In the genomic region with DNA sequence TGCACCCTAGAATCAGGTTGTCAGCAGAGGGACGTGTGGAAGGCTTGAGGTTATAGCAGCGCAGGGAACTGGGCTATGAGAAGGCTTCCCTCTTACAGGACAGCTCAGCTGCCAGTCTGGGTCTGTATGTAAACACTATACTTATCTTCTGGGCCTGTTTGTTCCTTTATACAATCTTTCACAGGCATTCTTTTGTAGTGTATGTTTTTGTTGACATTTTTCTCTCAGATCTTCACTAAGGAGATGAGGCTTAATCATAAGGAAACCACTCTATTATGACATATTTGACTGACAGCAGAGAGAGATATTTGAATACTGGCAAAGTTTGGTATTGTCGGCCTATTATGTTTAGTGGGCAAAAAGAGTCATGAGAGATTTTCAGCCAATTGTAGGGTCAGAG, we compare ENCODE assay signal across 8 cellular contexts. TPM values are rescaled to one million over a fixed set of nuclear protein-coding genes. Genes with fewer than 3 reads are reported as not detected.
DNase-seq lines count a peak whose midpoint lies in the region; ATAC-seq, FAIRE-seq and TF ChIP-seq lines count a peak whose summit lies in the region.

No MANE protein-coding gene starts in this region.

- TF ChIP-seq CTCF in heart left ventricle (IDR thresholded peaks at IDR 0.05): no peak
- TF ChIP-seq CTCF in lower lobe of right lung (IDR thresholded peaks at IDR 0.05): no peak
- no peak for TF ChIP-seq CTCF in uterus (IDR thresholded peaks at IDR 0.05)

- TF ChIP-seq POLR2A in heart left ventricle (IDR thresholded peaks at IDR 0.05) (no peak), uterus (IDR thresholded peaks at IDR 0.05) (no peak), H54 (IDR thresholded peaks at IDR 0.05; ENCODE audit: low read depth, low read length) (no peak)

- DNase-seq in heart left ventricle: no peak
- DNase-seq in Right ventricle myocardium superior: no peak
- DNase-seq in astrocyte of the hippocampus (ENCODE audit: low read depth, low spot score): peak; percentile 46
- no peak for DNase-seq in lower lobe of right lung
- DNase-seq in uterus: no peak
- no peak for DNase-seq in middle frontal gyrus (ENCODE audit: extremely low spot score, low spot score)
- DNase-seq in H54 (ENCODE audit: insufficient read length, low spot score): no peak

- peaks cover 0 to under 1% (median 0%) of the 10 kb centered on the region in 9 donors for H3K27me3 ChIP-seq in heart left ventricle
- no peaks in the 10 kb centered on the region for H3K27me3 ChIP-seq in lower lobe of right lung (ENCODE audit: low read depth)
- no peaks in the 10 kb centered on the region for H3K27me3 ChIP-seq in uterus

- H3K36me3 ChIP-seq in heart left ventricle (peaks cover 0 to 17% (median 0%) of the 10 kb centered on the region in 9 donors), lower lobe of right lung (no peaks in the 10 kb centered on the region), uterus (no peaks in the 10 kb centered on the region)

- intact Hi-C loops in heart left ventricle (cut with DNase I) (loop anchor here in 4 of 10 donors (5.0 kb wide), 1 partner anchor 36 kb away; no protein-coding TSS in a partner anchor), Right ventricle myocardium superior (cut with DNase I) (no loop called here), lower lobe of right lung (cut with DNase I) (no loop called here), uterus (cut with DNase I; ENCODE audit: low total_unique reads) (no loop called here)

- 12 to 23% (median 21%) methylated on average over 3 of the region's 3 CpGs for WGBS in heart left ventricle, 4 donors

- H3K4me1 ChIP-seq in heart left ventricle (peaks cover 0 to 62% (median 39%) of the 10 kb centered on the region in 12 donors), lower lobe of right lung (peaks cover 59% of the 10 kb centered on the region), uterus (peaks cover 0 to 11% of the 10 kb centered on the region in 2 donors)

- ATAC-seq in heart left ventricle (no peak), Right ventricle myocardium superior (ENCODE audit: poor library complexity) (no peak), lower lobe of right lung (no peak), HG02642 (IDR thresholded peaks at IDR 0.05; ENCODE audit: poor library complexity, unreplicated experiment) (no peak)

- H3K9me3 ChIP-seq in heart left ventricle: no peaks in the 10 kb centered on the region
- H3K9me3 ChIP-seq in lower lobe of right lung: no peaks in the 10 kb centered on the region
- H3K9me3 ChIP-seq in uterus: no peaks in the 10 kb centered on the region

- peak overlapping the region; percentile 69 to 93 (median 79) for H3K4me3 ChIP-seq in heart left ventricle
- H3K4me3 ChIP-seq in lower lobe of right lung: peak overlapping the region; percentile 85
- peak overlapping the region; percentile 83 to 95 for H3K4me3 ChIP-seq in uterus

- H3K27ac ChIP-seq in heart left ventricle (peak overlapping the region in 11 of 12 donors; percentile 84 to 97 (median 88)), lower lobe of right lung (peak overlapping the region; percentile 86), uterus (peak overlapping the region; percentile 84 to 87)

- FAIRE-seq in H54 (lab: Jason Lieb, UNC): no peak

RNA-seq across cellular contexts. Expression of gene GBF1, which starts 0.9 kb away (rescaled TPM):
- 10 to 100 TPM; 39.9 to 70.0 (median 48.3) TPM for total RNA-seq in heart left ventricle
- 10 to 100 TPM; 15.5 to 46.3 TPM for polyA plus RNA-seq in heart left ventricle
- total RNA-seq in Right ventricle myocardium superior: 41.4 TPM
- 40.3 TPM for total RNA-seq in lower lobe of right lung
- total RNA-seq in uterus: 10 to 100 TPM; 10.9 to 45.4 (median 23.9) TPM

RNA-seq across cellular contexts. Expression of gene PITX3, which starts 4.9 kb away (rescaled TPM):
- 1 to 10 TPM in 6 of 9 donors, under 1 TPM in 3; 0.18 to 3.3 (median 1.3) TPM for total RNA-seq in heart left ventricle
- polyA plus RNA-seq in heart left ventricle: 1 to 10 TPM; 1.2 to 9.5 TPM
- total RNA-seq in Right ventricle myocardium superior: 3.4 TPM
- not detected for total RNA-seq in lower lobe of right lung
- not detected for total RNA-seq in uterus

RNA-seq across cellular contexts. Expression of gene ELOVL3, which starts 20.2 kb away (rescaled TPM):
- total RNA-seq in heart left ventricle: under 1 TPM in 2 of 9 donors, not detected in 7; 0.20 to 0.25 TPM
- polyA plus RNA-seq in heart left ventricle: under 1 TPM in 1 of 2 donors, not detected in 1; 0.17 TPM
- total RNA-seq in Right ventricle myocardium superior: 0.22 TPM
- 0.92 TPM for total RNA-seq in lower lobe of right lung
- total RNA-seq in uterus: under 1 TPM in 1 of 4 donors, not detected in 3; 0.51 TPM
